8 cellular contexts compared by ENCODE assay signal in genomic region chr1:104780470-104781078, GRCh38.
DNase-seq lines count a peak whose midpoint lies in the region; ATAC-seq, FAIRE-seq and TF ChIP-seq lines count a peak whose summit lies in the region.

No MANE protein-coding gene starts in this region.

- no peak overlapping the region for H2BK15ac ChIP-seq in H9 (ENCODE audit: low read depth, low read length)

- TF ChIP-seq CTCF in GM06990 (IDR thresholded peaks at IDR 0.05; ENCODE audit: insufficient read depth, low read length, poor library complexity, severe bottlenecking), result peak; percentile 77
- peak; percentile 84 for TF ChIP-seq CTCF in H9 (conservative IDR thresholded peaks at IDR 0.05)
- TF ChIP-seq CTCF in activated CD8-positive, alpha-beta T cell treated with anti-CD3 and anti-CD28 coated beads for 36 hours (IDR thresholded peaks at IDR 0.05), result peak; percentile 75
- peak in 2 of 3 experiments; percentile 49 to 68 for TF ChIP-seq CTCF in keratinocyte (optimal IDR thresholded peaks at IDR 0.05 in 1 of 3, IDR thresholded peaks at IDR 0.05 in 1 of 3, conservative IDR thresholded peaks at IDR 0.05 in 1 of 3; ENCODE audit: extremely low read depth in 1 of 3, insufficient read depth in 2 of 3, low read length in 3 of 3)

- H3K4me3 ChIP-seq in GM06990 (replicated peaks; ENCODE audit: low read depth, low read length), result no peak overlapping the region
- H3K4me3 ChIP-seq in keratinocyte (ENCODE audit: control insufficient read depth in 2 of 3, extremely low read depth in 1 of 3, insufficient read depth in 2 of 3, low read depth in 1 of 3, low read length in 3 of 3), result no peak overlapping the region

- H3K27ac Mint-ChIP-seq in H9, result no peak overlapping the region
- no peak overlapping the region for H3K27ac Mint-ChIP-seq in activated CD8-positive, alpha-beta T cell treated with anti-CD3 and anti-CD28 coated beads for 36 hours

- H4K91ac ChIP-seq in H9 (ENCODE audit: insufficient read length, low read depth, low read length), result no peak overlapping the region

- no peak for ATAC-seq in activated CD8-positive, alpha-beta T cell treated with anti-CD3 and anti-CD28 coated beads for 36 hours
- ATAC-seq in GM19328 (IDR thresholded peaks at IDR 0.05; ENCODE audit: unreplicated experiment) (no peak), HG03097 (IDR thresholded peaks at IDR 0.05; ENCODE audit: low FRiP score, unreplicated experiment) (no peak)

- no peaks in the 10 kb centered on the region for H3K4me1 Mint-ChIP-seq in H9
- no peaks in the 10 kb centered on the region for H3K4me1 Mint-ChIP-seq in activated CD8-positive, alpha-beta T cell treated with anti-CD3 and anti-CD28 coated beads for 36 hours (ENCODE audit: low read depth)

- no peak overlapping the region for H3K9ac ChIP-seq in H9 (ENCODE audit: extremely low read depth, insufficient read length, low read length)
- H3K9ac ChIP-seq in keratinocyte (ENCODE audit: control insufficient read depth, extremely low read depth, insufficient read depth, low read length), result no peak overlapping the region

- H3K36me3 ChIP-seq in GM06990 (ENCODE audit: control insufficient read depth, insufficient read depth, low read length), result no peaks in the 10 kb centered on the region
- H3K36me3 ChIP-seq in keratinocyte (ENCODE audit: control insufficient read depth in 2 of 2, extremely low read depth in 1 of 2, insufficient read depth in 2 of 2, low read length in 2 of 2), result no peaks in the 10 kb centered on the region

- H3K4me3 Mint-ChIP-seq in H9, result no peak overlapping the region
- H3K4me3 Mint-ChIP-seq in activated CD8-positive, alpha-beta T cell treated with anti-CD3 and anti-CD28 coated beads for 36 hours, result no peak overlapping the region

- no peak overlapping the region for H4K8ac ChIP-seq in H9 (replicated peaks; ENCODE audit: insufficient read length, low read depth, low read length)

- H3K79me2 ChIP-seq in H9 (ENCODE audit: insufficient read depth, low read length) (no peaks in the 10 kb centered on the region), keratinocyte (ENCODE audit: control insufficient read depth, insufficient read depth, low read length) (no peaks in the 10 kb centered on the region)

- H2AFZ ChIP-seq in H9 (ENCODE audit: low read length), result no peak overlapping the region
- no peak overlapping the region for H2AFZ ChIP-seq in keratinocyte (ENCODE audit: control insufficient read depth, low read length)

- H3K79me1 ChIP-seq in H9 (ENCODE audit: insufficient read depth, low read depth, low read length, poor library complexity, severe bottlenecking), result no peaks in the 10 kb centered on the region

- no peak overlapping the region for H3K18ac ChIP-seq in H9 (ENCODE audit: insufficient read length, low read depth, low read length)

- H3K14ac ChIP-seq in H9 (ENCODE audit: insufficient read depth, low read length), result no peak overlapping the region

- H3K23ac ChIP-seq in H9 (ENCODE audit: insufficient read length, low read depth, low read length), result no peak overlapping the region

- no peak overlapping the region for H2AK5ac ChIP-seq in H9 (ENCODE audit: insufficient read length, low read length)

- FAIRE-seq in keratinocyte (lab: Jason Lieb, UNC), result no peak

- H2BK5ac ChIP-seq in H9 (ENCODE audit: insufficient read length, low read length), result no peak overlapping the region

- POLR2A ChIA-PET in activated CD8-positive, alpha-beta T cell treated with anti-CD3 and anti-CD28 coated beads for 36 hours (lab: Charles Lee), result no interaction called here

- CTCF ChIA-PET in activated CD8-positive, alpha-beta T cell treated with anti-CD3 and anti-CD28 coated beads for 36 hours (lab: Charles Lee), result interaction anchor here (0.7 to 1.2 kb wide), 3 partner anchors 12 to 18 kb away, joined by 3 read pairs; no protein-coding TSS in a partner anchor

- H3K9me3 ChIP-seq in H9 (ENCODE audit: control insufficient read depth, low read depth, low read length) (no peaks in the 10 kb centered on the region), keratinocyte (ENCODE audit: control insufficient read depth, low read depth, low read length) (no peaks in the 10 kb centered on the region)

- no peak overlapping the region for H4K5ac ChIP-seq in H9 (ENCODE audit: insufficient read length, low read depth, low read length)

- no peak overlapping the region for H3K27ac ChIP-seq in H9 (ENCODE audit: insufficient read length, low read depth, low read length)
- H3K27ac ChIP-seq in keratinocyte (ENCODE audit: control insufficient read depth, insufficient read depth, low read length), result no peak overlapping the region

- no peak overlapping the region for H3K4me2 ChIP-seq in H9 (ENCODE audit: insufficient read depth, insufficient read length, low read length)
- H3K4me2 ChIP-seq in keratinocyte (ENCODE audit: control insufficient read depth, extremely low read depth, insufficient read depth, low read depth, low read length), result no peak overlapping the region

- H4K20me1 ChIP-seq in H9 (ENCODE audit: control insufficient read depth, insufficient read depth, insufficient read length), result no peaks in the 10 kb centered on the region
- no peaks in the 10 kb centered on the region for H4K20me1 ChIP-seq in keratinocyte (ENCODE audit: control insufficient read depth, extremely low read depth, insufficient read depth, low read length)

- H3K4me1 ChIP-seq in H9 (ENCODE audit: insufficient read depth, low read length) (no peaks in the 10 kb centered on the region), keratinocyte (ENCODE audit: control insufficient read depth, extremely low read depth, insufficient read depth, low read length) (no peaks in the 10 kb centered on the region)

- intact Hi-C loops in activated CD8-positive, alpha-beta T cell treated with anti-CD3 and anti-CD28 coated beads for 36 hours (cut with micrococcal nuclease), result loop anchor here (5.0 kb wide), 1 partner anchor 1012 kb away; no protein-coding TSS in a partner anchor

- no peak overlapping the region for H2BK120ac ChIP-seq in H9 (ENCODE audit: low read depth, low read length, poor library complexity, severe bottlenecking)

- no peak overlapping the region for H3T11ph ChIP-seq in H9 (ENCODE audit: low read length)

- WGBS in H9 (ENCODE audit: extremely low coverage, insufficient read length, low lambda C conversion rate), result no CpG with 5 or more reads among the region's 6 CpGs

- no peak overlapping the region for H2BK20ac ChIP-seq in H9 (ENCODE audit: low read depth, low read length, poor library complexity, severe bottlenecking)

- H3K27me3 ChIP-seq in GM06990 (replicated peaks; ENCODE audit: control insufficient read depth, insufficient read depth, low read length), result no peaks in the 10 kb centered on the region
- H3K27me3 ChIP-seq in H9 (ENCODE audit: insufficient read depth, low read length), result no peaks in the 10 kb centered on the region
- no peaks in the 10 kb centered on the region for H3K27me3 ChIP-seq in keratinocyte (ENCODE audit: control insufficient read depth, extremely low read depth, insufficient read depth, low read length)

- H2BK12ac ChIP-seq in H9 (ENCODE audit: insufficient read length, low read depth, low read length), result no peak overlapping the region

- H3K9me3 Mint-ChIP-seq in H9, result no peaks in the 10 kb centered on the region; a peak in 2 of 5 replicates
- peaks cover 2% of the 10 kb centered on the region for H3K9me3 Mint-ChIP-seq in activated CD8-positive, alpha-beta T cell treated with anti-CD3 and anti-CD28 coated beads for 36 hours

- H3K23me2 ChIP-seq in H9 (ENCODE audit: insufficient read length, low read depth, low read length, poor library complexity, severe bottlenecking), result no peaks in the 10 kb centered on the region

- DNase-seq in GM06990 (ENCODE audit: extremely low read depth, insufficient read length) (no peak), H9 (no peak), NCI-H146 treated with DMSO at 0.1 percent for 48 hours (lab: John Stamatoyannopoulos, UW; ENCODE audit: unreplicated experiment) (peak; percentile 79), keratinocyte (ENCODE audit: low read depth, low spot score) (no peak)
- DNase-seq in activated CD8-positive, alpha-beta T cell treated with anti-CD3 and anti-CD28 coated beads for 36 hours, result peak; percentile 4
- no peak for DNase-seq in stimulated activated CD4-positive, alpha-beta T cell treated with anti-CD3 and anti-CD28 coated beads, Interleukin-4, amount 100 ng/mL, for 4 hours

- no peak overlapping the region for H3K56ac ChIP-seq in H9 (ENCODE audit: insufficient read length, low read depth, low read length)

- dilution Hi-C loops in keratinocyte (cut with MboI; ENCODE audit: extremely low pct_ligation_motif_present, low sequenced_read_pairs), result no loop called here

- H3K4ac ChIP-seq in H9 (ENCODE audit: low read depth, low read length), result no peak overlapping the region

- H3K27me3 Mint-ChIP-seq in H9 (ENCODE audit: low read depth), result no peaks in the 10 kb centered on the region
- H3K27me3 Mint-ChIP-seq in activated CD8-positive, alpha-beta T cell treated with anti-CD3 and anti-CD28 coated beads for 36 hours, result no peaks in the 10 kb centered on the region

- H3K36me3 Mint-ChIP-seq in H9 (ENCODE audit: insufficient read depth in 1 of 3, low read depth in 3 of 3), result no peaks in the 10 kb centered on the region
- H3K36me3 Mint-ChIP-seq in activated CD8-positive, alpha-beta T cell treated with anti-CD3 and anti-CD28 coated beads for 36 hours (ENCODE audit: low read depth), result no peaks in the 10 kb centered on the region

- no peaks in the 10 kb centered on the region for H3K9me1 ChIP-seq in keratinocyte (ENCODE audit: control insufficient read depth, extremely low read depth, insufficient read depth, low read length)

Comparison
In these comparisons a context has a peak if more than half of its experiments do, and no peak if none do; other contexts are left out.
1. DNase-seq: peak in NCI-H146 treated with DMSO at 0.1 percent for 48 hours (single experiment) and activated CD8-positive, alpha-beta T cell treated with anti-CD3 and anti-CD28 coated beads for 36 hours (single experiment); none in GM06990 (single experiment), H9 (single experiment), keratinocyte (single experiment) and stimulated activated CD4-positive, alpha-beta T cell treated with anti-CD3 and anti-CD28 coated beads, Interleukin-4, amount 100 ng/mL, for 4 hours (0 of 2).
2. Peak in every context shown above with its lines, with median percentiles within 50 percentile points of each other: CTCF ChIP-seq.